In the genomic region with DNA sequence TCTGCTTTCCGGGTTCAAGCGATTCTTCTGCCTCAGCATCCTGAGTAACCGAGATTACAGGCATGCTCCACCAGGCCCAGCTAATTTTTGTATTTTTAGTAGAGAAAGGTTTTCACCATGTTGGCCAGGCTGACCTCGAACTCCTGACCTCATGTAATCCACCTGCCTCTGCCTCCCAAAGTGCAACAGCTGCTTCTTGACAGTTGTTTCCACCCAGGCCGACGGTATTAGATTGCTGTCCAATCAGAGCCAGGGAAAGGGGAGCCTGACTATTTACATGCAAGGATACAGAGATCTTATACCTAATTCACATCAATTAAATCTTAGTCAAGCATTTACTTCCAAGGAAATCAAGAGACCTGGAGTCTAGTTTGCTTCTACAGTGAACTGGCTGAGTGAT, we compare ENCODE assay signal across 27 cellular contexts.
"Had no signal": no experiment of that assay in that cellular context is flagged by ENCODE, and none has a peak within 500 bp of the region (broad histone marks: within the 10 kb centered on the region; RNA-seq: fewer than 3 reads in every experiment).

No MANE protein-coding gene starts in this region.

- H3K36me3 ChIP-seq: brain microvascular endothelial cell had no signal

- H3K4me3 ChIP-seq: esophagus muscularis mucosa, gastroesophageal sphincter, heart right ventricle had no signal

- DNase-seq: activated CD4-positive, alpha-beta memory T cell treated with anti-CD3 and anti-CD28 coated beads, Interleukin-2, amount 10 ng/mL, durations not matched to agents 7 days and 5 days; activated CD4-positive, alpha-beta T cell treated with anti-CD3 and anti-CD28 coated beads for 36 hours; activated CD4-positive, alpha-beta T cell treated with anti-CD3 and anti-CD28 coated beads, Interleukin-2, amount 10 ng/mL, durations not matched to agents 7 days and 5 days; activated CD4-positive, alpha-beta T cell treated with anti-CD3 and anti-CD28 coated beads, Interleukin-2, amount 50 U/mL, for 4 hours; activated CD4-positive, CD25-positive, alpha-beta regulatory T cell; activated CD4-positive, CD25-positive, alpha-beta regulatory T cell treated with anti-CD3 and anti-CD28 coated beads, Interleukin-2, amount 50 U/mL, for 72 hours; activated CD8-positive, alpha-beta memory T cell treated with anti-CD3 and anti-CD28 coated beads, Interleukin-2, amount 50 U/mL, for 48 hours; activated gamma-delta T cell; activated naive CD4-positive, alpha-beta T cell; activated naive CD4-positive, alpha-beta T cell treated with anti-CD3 and anti-CD28 coated beads, Interleukin-2, amount 10 ng/mL, durations not matched to agents 7 days and 5 days; activated naive CD8-positive, alpha-beta T cell treated with anti-CD3 and anti-CD28 coated beads, Interleukin-2, amount 10 ng/mL, durations not matched to agents 7 days and 5 days; activated T-cell treated with anti-CD3 and anti-CD28 coated beads for 4 hours; activated T-cell treated with anti-CD3 and anti-CD28 coated beads, Interleukin-2, amount 50 U/mL, for 24 hours; activated T-cell treated with anti-CD3 and anti-CD28 coated beads, Interleukin-2, amount 50 U/mL, for 72 hours; brain microvascular endothelial cell; caudate nucleus; cortex of kidney; dermis blood vessel endothelial cell; effector CD4-positive, alpha-beta T cell; effector memory CD8-positive, alpha-beta T cell; erythroblast; foreskin keratinocyte; heart right ventricle; T-helper 2 cell had no signal

- H3K27ac ChIP-seq: brain microvascular endothelial cell, esophagus muscularis mucosa, foreskin keratinocyte, gastroesophageal sphincter, heart right ventricle had no signal

- H3K9me3 ChIP-seq: esophagus muscularis mucosa, gastroesophageal sphincter, heart right ventricle had no signal

- ATAC-seq: activated CD4-positive, alpha-beta T cell treated with anti-CD3 and anti-CD28 coated beads for 36 hours; activated naive CD4-positive, alpha-beta T cell treated with anti-CD3 and anti-CD28 coated beads, Interleukin-2, amount 50 U/mL, for 72 hours; activated T-cell treated with anti-CD3 and anti-CD28 coated beads, Interleukin-2, amount 50 U/mL, for 72 hours; effector memory CD8-positive, alpha-beta T cell; foreskin keratinocyte; gastroesophageal sphincter; heart right ventricle had no signal

- H3K4me1 ChIP-seq: esophagus muscularis mucosa, foreskin keratinocyte, gastroesophageal sphincter had no signal

- H3K27me3 ChIP-seq: brain microvascular endothelial cell, esophagus muscularis mucosa, foreskin keratinocyte, gastroesophageal sphincter, heart right ventricle had no signal
